In the genomic region with DNA sequence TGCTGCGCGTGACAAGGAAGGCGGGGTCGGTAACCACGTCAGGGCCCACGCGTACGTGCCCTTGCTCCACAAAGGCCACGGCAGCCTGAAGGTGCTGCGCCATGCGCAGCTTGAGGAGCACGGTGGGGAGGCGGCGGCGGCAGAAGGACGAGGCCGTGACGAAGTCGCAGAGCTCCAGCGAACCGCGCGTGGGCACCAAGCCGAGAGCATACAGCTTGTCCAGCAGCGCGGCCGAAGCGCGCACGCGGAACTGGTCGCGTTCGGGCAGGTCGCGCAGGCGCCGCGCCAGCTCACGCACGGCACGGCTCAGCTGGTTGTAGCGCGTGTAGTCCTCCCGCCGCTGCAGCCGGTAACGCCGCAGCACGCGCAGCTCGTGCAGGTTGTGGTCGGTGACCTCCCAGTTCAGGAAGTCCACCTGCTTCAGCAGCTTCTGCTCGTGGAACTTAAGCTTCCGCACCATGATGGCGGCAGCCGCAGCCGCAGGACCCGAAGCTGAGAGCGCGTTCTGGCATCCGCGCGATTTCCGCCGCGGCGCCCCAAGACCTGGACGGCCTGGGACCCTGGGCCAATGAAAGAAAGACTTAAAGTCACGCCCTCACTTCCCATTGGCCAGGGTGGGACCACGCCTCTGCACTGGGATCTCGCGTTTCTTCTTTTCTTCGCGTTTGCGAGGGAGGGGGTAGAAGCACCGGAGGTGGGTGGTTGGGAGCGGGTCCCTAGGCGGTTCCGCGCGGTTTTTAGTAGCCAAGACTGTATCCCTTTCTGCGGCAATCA, we compare ENCODE assay signal across 8 cellular contexts.
DNase-seq lines count a peak whose midpoint lies in the region; ATAC-seq lines count a peak whose summit lies in the region.

Gene IMP3, minus strand, starts transcription at position 516 of the 774 bp plus-strand sequence. Its CDS starts 56 bp downstream, at position 460.

- ATAC-seq in GM19023 (IDR thresholded peaks at IDR 0.05; ENCODE audit: unreplicated experiment) (peak; percentile 95), HG03280 (IDR thresholded peaks at IDR 0.05; ENCODE audit: unreplicated experiment) (peak; percentile 95)

- DNase-seq in AG08396 (ENCODE audit: low spot score): peak; percentile 97
- DNase-seq in NCI-H345 treated with DMSO at 0.1 percent for 48 hours (lab: John Stamatoyannopoulos, UW; ENCODE audit: unreplicated experiment): peak; percentile 91
- peak; percentile 79 to 88 (median 84) for DNase-seq in activated CD4-positive, CD25-positive, alpha-beta regulatory T cell (lab: John Stamatoyannopoulos, UW)
- peak; percentile 94 for DNase-seq in central memory CD4-positive, alpha-beta T cell
- DNase-seq in inferior parietal cortex (ENCODE audit: extremely low spot score): peak; percentile 99
- DNase-seq in stimulated activated CD4-positive, alpha-beta T cell treated with anti-CD3 and anti-CD28 coated beads, Interleukin-12 subunit alpha, Interleukin-12 subunit beta, amount 100 ng/mL, for 24 hours (ENCODE audit: low read depth in 2 of 2): peak; percentile 87 to 89

Comparison
In these comparisons a context has a peak if more than half of its experiments do, and no peak if none do; other contexts are left out.
1. Peak in every context shown above with its lines: DNase-seq and ATAC-seq.